Comparison of ENCODE assay signal across 10 cellular contexts in genomic region chr6:7391244-7391643, GRCh38. TPM values are rescaled to one million over a fixed set of nuclear protein-coding genes. Genes with fewer than 3 reads are reported as not detected.
DNase-seq lines count a peak whose midpoint lies in the region; ATAC-seq and TF ChIP-seq lines count a peak whose summit lies in the region.
"Had no signal": no experiment of that assay in that cellular context is flagged by ENCODE, and none has a peak within 500 bp of the region (broad histone marks: within the 10 kb centered on the region; RNA-seq: fewer than 3 reads in every experiment).

No MANE protein-coding gene starts in this region.

- peak overlapping the region; percentile 81 for H3K4me3 ChIP-seq in left ventricle myocardium inferior
- no peak overlapping the region for H3K4me3 ChIP-seq in right atrium auricular region
- H3K4me3 ChIP-seq in PC-3 (ENCODE audit: low read length), result peak overlapping the region; percentile 82
- H3K4me3 ChIP-seq in fibroblast of mammary gland (ENCODE audit: control insufficient read depth, low read depth, low read length), result peak overlapping the region; percentile 78
- peak overlapping the region; percentile 77 for H3K4me3 ChIP-seq in suprapubic skin

- CTCF ChIA-PET in PC-3 (lab: Charles Lee), result no interaction called here

- H3K9me2 ChIP-seq in PC-3 (replicated peaks; ENCODE audit: low read length), result no peaks in the 10 kb centered on the region

- intact Hi-C loops in left ventricle myocardium inferior (cut with micrococcal nuclease), result loop anchor here (10.0 kb wide), 1 partner anchor 96 kb away; no protein-coding TSS in a partner anchor
- intact Hi-C loops in PC-3 (cut with micrococcal nuclease), result no loop called here

- no peak overlapping the region for H3K9ac ChIP-seq in PC-3 (ENCODE audit: low read length)

- peak overlapping the region; percentile 92 for H3K4me2 ChIP-seq in PC-3 (ENCODE audit: low read length)

- H3K4me1 ChIP-seq in left ventricle myocardium inferior (peaks cover 34% of the 10 kb centered on the region), right atrium auricular region (peaks cover 0 to 17% of the 10 kb centered on the region in 2 donors), PC-3 (ENCODE audit: insufficient read depth, low read length) (peaks cover 20% of the 10 kb centered on the region), suprapubic skin (peaks cover 31% of the 10 kb centered on the region)

- ATAC-seq in PC-3 (no peak), GM19452 (IDR thresholded peaks at IDR 0.05; ENCODE audit: unreplicated experiment) (no peak), GM21619 (IDR thresholded peaks at IDR 0.05; ENCODE audit: unreplicated experiment) (no peak)

- H3K79me2 ChIP-seq in PC-3 (ENCODE audit: low read length), result peaks cover 42% of the 10 kb centered on the region

- POLR2A ChIA-PET in PC-3 (lab: Charles Lee; ENCODE audit: unreplicated experiment), result no interaction called here

- no peak for TF ChIP-seq POLR2A in suprapubic skin (IDR thresholded peaks at IDR 0.05)

- no peaks in the 10 kb centered on the region for H3F3A ChIP-seq in PC-3 (ENCODE audit: low read length, unreplicated experiment)

- peaks cover 32% of the 10 kb centered on the region for H3K36me3 ChIP-seq in left ventricle myocardium inferior
- peaks cover 26% of the 10 kb centered on the region for H3K36me3 ChIP-seq in right atrium auricular region
- H3K36me3 ChIP-seq in PC-3 (ENCODE audit: low read depth, low read length), result peaks cover 16% of the 10 kb centered on the region; the same call in 1 of the 2 replicates
- H3K36me3 ChIP-seq in suprapubic skin, result peaks cover 16% of the 10 kb centered on the region

- TF ChIP-seq CTCF in left ventricle myocardium inferior (IDR thresholded peaks at IDR 0.05; ENCODE audit: borderline replicate concordance) (no peak), right atrium auricular region (IDR thresholded peaks at IDR 0.05) (no peak), PC-3 (conservative IDR thresholded peaks at IDR 0.05; ENCODE audit: low read depth, low read length) (no peak), fibroblast of mammary gland (conservative IDR thresholded peaks at IDR 0.05; ENCODE audit: control insufficient read depth, insufficient read depth, low read depth, low read length) (no peak), suprapubic skin (IDR thresholded peaks at IDR 0.05) (no peak)

- H4K20me1 ChIP-seq in PC-3 (ENCODE audit: low read length), result peaks cover 8% of the 10 kb centered on the region; the same call in 1 of the 2 replicates

- H3K9me3 ChIP-seq in left ventricle myocardium inferior (replicated peaks) (no peaks in the 10 kb centered on the region), right atrium auricular region (no peaks in the 10 kb centered on the region), PC-3 (ENCODE audit: low read length) (no peaks in the 10 kb centered on the region), suprapubic skin (no peaks in the 10 kb centered on the region)

- WGBS in suprapubic skin, result 84% methylated on average over 3 of the region's 3 CpGs

- no peak for TF ChIP-seq EP300 in suprapubic skin (IDR thresholded peaks at IDR 0.05)

- no TSS peak for BruUV-seq in PC-3 (replicated peaks; lab: Mats Ljungman, UMichigan)

- DNase-seq in left ventricle myocardium inferior, result no peak
- DNase-seq in right atrium auricular region (ENCODE audit: low spot score), result no peak
- DNase-seq in PC-3, result no peak
- DNase-seq in fibroblast of mammary gland (ENCODE audit: low read depth), result peak; percentile 26
- no peak for DNase-seq in suprapubic skin (ENCODE audit: low spot score in 2 of 2)
- DNase-seq in T1000 (lab: John Stamatoyannopoulos, UW), result no peak
- DNase-seq: NCI-H146 had no signal

- no peak overlapping the region for H2AFZ ChIP-seq in PC-3 (ENCODE audit: low read length)

- no peaks in the 10 kb centered on the region for H3K27me3 ChIP-seq in left ventricle myocardium inferior (ENCODE audit: low read depth)
- no peaks in the 10 kb centered on the region for H3K27me3 ChIP-seq in right atrium auricular region
- H3K27me3 ChIP-seq in PC-3 (ENCODE audit: low read length), result no peaks in the 10 kb centered on the region
- H3K27me3 ChIP-seq in suprapubic skin, result no peaks in the 10 kb centered on the region

- H3K27ac ChIP-seq in left ventricle myocardium inferior (replicated peaks) (no peak overlapping the region), right atrium auricular region (no peak overlapping the region), PC-3 (ENCODE audit: low read length) (no peak overlapping the region), suprapubic skin (no peak overlapping the region)

RNA-seq across cellular contexts. Expression of gene RIOK1, which starts 1.6 kb away (rescaled TPM):
- 11.5 TPM for total RNA-seq in left ventricle myocardium inferior
- 10 to 100 TPM in 1 of 2 donors, 1 to 10 TPM in 1; 8.5 to 13.9 TPM for total RNA-seq in right atrium auricular region
- 29.8 and 39.9 TPM in 2 replicates for total RNA-seq in PC-3 (2014; rRNA removed)
- 10 to 100 TPM; 18.6 to 24.6 (median 22.7) TPM for total RNA-seq in suprapubic skin

RNA-seq across cellular contexts. Expression of gene CAGE1, which starts 1.7 kb away (rescaled TPM):
- total RNA-seq in left ventricle myocardium inferior, result not detected
- total RNA-seq in right atrium auricular region, result not detected
- total RNA-seq in PC-3 (2014; rRNA removed), result 0.29 TPM in 1 of 2 replicates, not detected in the other
- total RNA-seq in suprapubic skin, result not detected
- total RNA-seq: glomerular endothelial cell had no signal

Comparison
In these comparisons a context has a peak if more than half of its experiments do, and no peak if none do; other contexts are left out.
1. H3K4me3 ChIP-seq: peak in left ventricle myocardium inferior (single experiment), PC-3 (single experiment), fibroblast of mammary gland (single experiment) and suprapubic skin (single experiment); none in right atrium auricular region (0 of 2).